9 cellular contexts compared by ENCODE assay signal in the genomic region with DNA sequence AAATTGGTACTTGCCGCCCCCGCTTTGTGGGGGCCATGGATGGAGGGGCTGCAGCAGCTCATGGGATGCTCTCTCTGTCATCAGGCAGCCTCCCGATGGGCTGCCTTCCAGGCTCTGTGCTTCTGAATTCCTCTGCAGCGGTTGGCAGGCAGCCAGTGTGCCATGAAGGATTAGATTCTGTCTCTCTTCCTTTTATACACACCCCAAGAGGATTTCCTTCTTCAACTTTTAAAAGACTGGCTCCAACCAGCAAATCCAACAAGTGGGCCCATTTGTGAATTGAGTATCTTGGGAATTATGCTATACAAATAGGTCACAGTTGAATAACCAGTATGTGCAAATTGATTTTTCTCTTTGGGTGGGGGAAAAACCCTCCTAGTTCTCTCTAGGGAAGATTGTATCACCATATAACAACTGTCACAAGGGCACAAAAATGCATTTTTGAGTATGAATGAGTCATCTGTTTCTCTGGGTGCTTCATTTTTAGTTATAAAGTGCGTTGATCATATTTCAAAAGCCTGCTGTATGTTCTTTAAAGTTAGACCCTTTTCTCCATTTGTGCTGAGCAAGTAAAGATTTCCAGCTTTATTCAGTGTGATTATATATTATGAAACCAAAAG.
DNase-seq lines count a peak whose midpoint lies in the region; ATAC-seq and TF ChIP-seq lines count a peak whose summit lies in the region.
"Had no signal": no experiment of that assay in that cellular context is flagged by ENCODE, and none has a peak within 500 bp of the region (broad histone marks: within the 10 kb centered on the region; RNA-seq: fewer than 3 reads in every experiment).

No MANE protein-coding gene starts in this region.

- intact Hi-C loops in heart left ventricle (cut with DNase I): no loop called here
- intact Hi-C loops in transverse colon (cut with DNase I; ENCODE audit: low total_unique reads): no loop called here

- in situ Hi-C loops in transverse colon (cut with MboI; ENCODE audit: low pct_ligation_motif_present in 1 of 4, low pct_unique_long_range_greater_than_20kb in 1 of 4, low sequenced_read_pairs in 3 of 4): no loop called here

- no peaks in the 10 kb centered on the region for H3K36me3 ChIP-seq in SJCRH30
- no peaks in the 10 kb centered on the region for H3K36me3 ChIP-seq in heart left ventricle
- H3K36me3 ChIP-seq in transverse colon: no peaks in the 10 kb centered on the region

- H3K4me3 ChIP-seq in SJCRH30 (no peak overlapping the region), heart left ventricle (no peak overlapping the region), transverse colon (no peak overlapping the region)

- TF ChIP-seq CTCF in heart left ventricle (IDR thresholded peaks at IDR 0.05) (no peak), transverse colon (IDR thresholded peaks at IDR 0.05) (no peak)

- peak; percentile 14 for DNase-seq in NCI-H82 (lab: John Stamatoyannopoulos, UW)
- DNase-seq in NCI-H82 treated with DMSO at 0.1 percent for 48 hours (lab: John Stamatoyannopoulos, UW; ENCODE audit: unreplicated experiment): no peak
- peak; percentile 82 to 87 for DNase-seq in SJCRH30
- peak; percentile 18 to 71 (median 57) for DNase-seq in heart left ventricle
- DNase-seq in transverse colon: peak; percentile 68
- DNase-seq in NCI-H1436 treated with DMSO at 0.1 percent for 48 hours (lab: John Stamatoyannopoulos, UW): no peak
- no peak for DNase-seq in stimulated activated naive CD4-positive, alpha-beta T cell treated with Interleukin-2 at 50 U/mL for 16 hours (lab: John Stamatoyannopoulos, UW)
- DNase-seq: activated CD4-positive, alpha-beta T cell treated with anti-CD3 and anti-CD28 coated beads for 48 hours had no signal

- H3K27me3 ChIP-seq in SJCRH30 (no peaks in the 10 kb centered on the region), heart left ventricle (no peaks in the 10 kb centered on the region), transverse colon (no peaks in the 10 kb centered on the region)

- H3K9me3 ChIP-seq in SJCRH30 (replicated peaks) (no peaks in the 10 kb centered on the region), heart left ventricle (no peaks in the 10 kb centered on the region), transverse colon (no peaks in the 10 kb centered on the region)

- H3K27ac ChIP-seq in SJCRH30: peak overlapping the region; percentile 41
- no peak overlapping the region for H3K27ac ChIP-seq in heart left ventricle
- H3K27ac ChIP-seq in transverse colon: peak overlapping the region; percentile 5 to 55 (median 35)

- TF ChIP-seq POLR2A in heart left ventricle (IDR thresholded peaks at IDR 0.05) (no peak), transverse colon (IDR thresholded peaks at IDR 0.05) (no peak), GM18505 (IDR thresholded peaks at IDR 0.05; ENCODE audit: borderline replicate concordance, extremely low read depth, insufficient read depth, insufficient read length) (no peak)

- peaks cover 15% of the 10 kb centered on the region for H3K4me1 ChIP-seq in SJCRH30
- H3K4me1 ChIP-seq in heart left ventricle: peaks cover 0 to 8% (median 0%) of the 10 kb centered on the region in 12 donors
- H3K4me1 ChIP-seq in transverse colon: peaks cover 0 to 26% (median 19%) of the 10 kb centered on the region in 4 donors

- TF ChIP-seq EP300 in transverse colon (IDR thresholded peaks at IDR 0.05; ENCODE audit: low read depth): no peak

- peak in 2 of 4 donors; percentile 30 to 31 for ATAC-seq in heart left ventricle
- ATAC-seq in GM18505 (IDR thresholded peaks at IDR 0.05; ENCODE audit: unreplicated experiment): no peak

- 21 to 32% (median 26%) methylated on average over 5 of the region's 5 CpGs for WGBS in heart left ventricle, 4 donors
- WGBS in transverse colon (ENCODE audit: low coverage in 1 of 2), 2 donors: 20 to 49% methylated on average over 1 to 5 of the region's 5 CpGs

Comparison
In these comparisons a context has a peak if more than half of its experiments do, and no peak if none do; other contexts are left out.
1. DNase-seq: peak in NCI-H82 (single experiment), SJCRH30 (2 of 2), heart left ventricle (5 of 5) and transverse colon (single experiment); none in NCI-H82 treated with DMSO at 0.1 percent for 48 hours (single experiment), NCI-H1436 treated with DMSO at 0.1 percent for 48 hours (single experiment) and stimulated activated naive CD4-positive, alpha-beta T cell treated with Interleukin-2 at 50 U/mL for 16 hours (single experiment).
2. H3K27ac ChIP-seq: peak in SJCRH30 (single experiment) and transverse colon (4 of 4); none in heart left ventricle (0 of 12).